Comparison of ENCODE assay signal across 21 cellular contexts in genomic region chr5:164722702-164723101, GRCh38.
A peak's percentile ranks its signal among the peaks of the same experiment; 100 is the strongest.
DNase-seq lines count a peak whose midpoint lies in the region; ATAC-seq, FAIRE-seq and TF ChIP-seq lines count a peak whose summit lies in the region.
"Had no signal": no experiment of that assay in that cellular context is flagged by ENCODE, and none has a peak within 500 bp of the region (broad histone marks: within the 10 kb centered on the region; RNA-seq: fewer than 3 reads in every experiment).

No MANE protein-coding gene starts in this region.

- H3K27ac ChIP-seq in DOHH2 (ENCODE audit: low read depth, low read length) = no peak overlapping the region
- H3K27ac ChIP-seq: BLaER1 treated with 17β-estradiol and CSF1 and Interleukin-3, amounts not matched to agents 10 nM and 100 nM; GM23248; KMS-11 had no signal

- no peaks in the 10 kb centered on the region for H3K9me2 ChIP-seq in DOHH2 (replicated peaks; ENCODE audit: control insufficient read depth, low read length)

- H3F3A ChIP-seq in DOHH2 (ENCODE audit: control insufficient read depth, insufficient read depth) = no peaks in the 10 kb centered on the region

- H3K9me3 ChIP-seq in DOHH2 (ENCODE audit: control insufficient read depth, insufficient read depth, low read length) = no peaks in the 10 kb centered on the region
- H3K9me3 ChIP-seq: BLaER1 treated with 17β-estradiol and CSF1 and Interleukin-3, amounts not matched to agents 10 nM and 100 nM; HAP-1 had no signal

- no peaks in the 10 kb centered on the region for H3K79me2 ChIP-seq in DOHH2 (ENCODE audit: control insufficient read depth, low read length)

- ATAC-seq in GM18868 (IDR thresholded peaks at IDR 0.05; ENCODE audit: unreplicated experiment) = peak; percentile 81
- no peak for ATAC-seq in GM19452 (IDR thresholded peaks at IDR 0.05; ENCODE audit: unreplicated experiment)
- ATAC-seq in HG02870 (IDR thresholded peaks at IDR 0.05; ENCODE audit: unreplicated experiment) = no peak
- ATAC-seq: CD8-positive, alpha-beta T cell; HepG2 had no signal

- DNase-seq in RCC 7860 (ENCODE audit: low spot score) (no peak), dermis blood vessel endothelial cell (no peak), NCI-H2107 (lab: John Stamatoyannopoulos, UW) (no peak)
- DNase-seq: 8988T; CD8-positive, alpha-beta T cell; DMS 273 treated with DMSO at 0.1 percent for 48 hours; DMS53; DND-41; GM23248 had no signal

- H4K20me1 ChIP-seq in DOHH2 (ENCODE audit: control insufficient read depth, insufficient read depth, low read depth, low read length) = no peaks in the 10 kb centered on the region
- H4K20me1 ChIP-seq: BLaER1 treated with 17β-estradiol and CSF1 and Interleukin-3, amounts not matched to agents 10 nM and 100 nM had no signal

- no peak overlapping the region for H3K4me3 ChIP-seq in DOHH2 (ENCODE audit: low read length)
- H3K4me3 ChIP-seq: BLaER1 treated with 17β-estradiol and CSF1 and Interleukin-3, amounts not matched to agents 10 nM and 100 nM; GM23248; HAP-1 had no signal

- H3K36me3 ChIP-seq in DOHH2 (ENCODE audit: control insufficient read depth, low read length) = no peaks in the 10 kb centered on the region
- H3K36me3 ChIP-seq: BLaER1 treated with 17β-estradiol and CSF1 and Interleukin-3, amounts not matched to agents 10 nM and 100 nM; HAP-1 had no signal

- no peaks in the 10 kb centered on the region for H3K27me3 ChIP-seq in DOHH2 (ENCODE audit: control insufficient read depth, low read length)
- H3K27me3 ChIP-seq: BLaER1 treated with 17β-estradiol and CSF1 and Interleukin-3, amounts not matched to agents 10 nM and 100 nM had no signal

- peak overlapping the region; percentile 14; the same call in 1 of the 2 replicates for H3K4me2 ChIP-seq in DOHH2 (ENCODE audit: low read length)
- H3K4me2 ChIP-seq: BLaER1 treated with 17β-estradiol and CSF1 and Interleukin-3, amounts not matched to agents 10 nM and 100 nM; KMS-11 had no signal

- H3K4me1 ChIP-seq in DOHH2 (ENCODE audit: control insufficient read depth, low read length) = peaks cover 17% of the 10 kb centered on the region
- H3K4me1 ChIP-seq: BLaER1 treated with 17β-estradiol and CSF1 and Interleukin-3, amounts not matched to agents 10 nM and 100 nM; HAP-1 had no signal

- FAIRE-seq in RCC 7860 (lab: Jason Lieb, UNC) = peak; percentile 23
- peak; percentile 37 for FAIRE-seq in endometrium (lab: Jason Lieb, UNC)
- FAIRE-seq: G401.6, GM12892, GM18507, HepG2 had no signal

- TF ChIP-seq CTCF in DOHH2 (IDR thresholded peaks at IDR 0.05; ENCODE audit: low read depth, low read length, poor library complexity, severe bottlenecking) = no peak
